Comparison of ENCODE assay signal across 8 cellular contexts in genomic region chr22:42560781-42561180, GRCh38. TPM values are rescaled to one million over a fixed set of nuclear protein-coding genes. Genes with fewer than 3 reads are reported as not detected.
DNase-seq lines count a peak whose midpoint lies in the region; ATAC-seq, FAIRE-seq and TF ChIP-seq lines count a peak whose summit lies in the region.

No MANE protein-coding gene starts in this region.

- peak; percentile 21 for FAIRE-seq in GM19239 (lab: Jason Lieb, UNC)

- no peak for ATAC-seq in activated T-helper 17 cell treated with anti-CD3 and anti-CD28 coated beads, Interleukin-2, amount 50 U/mL, for 72 hours (replicated peaks)
- ATAC-seq in GM21381 (IDR thresholded peaks at IDR 0.05; ENCODE audit: unreplicated experiment): no peak

- no peaks in the 10 kb centered on the region for H3K4me1 Mint-ChIP-seq in activated T-helper 17 cell treated with anti-CD3 and anti-CD28 coated beads, Interleukin-2, amount 50 U/mL, for 72 hours

- no peak overlapping the region for H3K4me3 ChIP-seq in kidney epithelial cell (ENCODE audit: low read depth, low read length)
- H3K4me3 ChIP-seq in tibial artery: no peak overlapping the region

- H3K27me3 ChIP-seq in kidney epithelial cell (ENCODE audit: control insufficient read depth, insufficient read depth, low read length): no peaks in the 10 kb centered on the region
- H3K27me3 ChIP-seq in tibial artery: no peaks in the 10 kb centered on the region

- no peaks in the 10 kb centered on the region for H3K27me3 Mint-ChIP-seq in activated T-helper 17 cell treated with anti-CD3 and anti-CD28 coated beads, Interleukin-2, amount 50 U/mL, for 72 hours

- H3K9me3 Mint-ChIP-seq in activated T-helper 17 cell treated with anti-CD3 and anti-CD28 coated beads, Interleukin-2, amount 50 U/mL, for 72 hours: no peaks in the 10 kb centered on the region

- DNase-seq in AG09319 (ENCODE audit: extremely low read depth, low read depth) (no peak), GM19239 (ENCODE audit: insufficient read length, low spot score) (no peak), kidney epithelial cell (ENCODE audit: low read depth) (no peak), NCI-H2171 treated with DMSO at 0.1 percent for 48 hours (lab: John Stamatoyannopoulos, UW) (no peak), tibial artery (no peak), pons (ENCODE audit: low spot score) (no peak)

- H3K27ac ChIP-seq in tibial artery: no peak overlapping the region

- no peaks in the 10 kb centered on the region for H3K36me3 Mint-ChIP-seq in activated T-helper 17 cell treated with anti-CD3 and anti-CD28 coated beads, Interleukin-2, amount 50 U/mL, for 72 hours (ENCODE audit: low read depth)

- TF ChIP-seq CTCF in AG09319 (IDR thresholded peaks at IDR 0.05; ENCODE audit: low read depth, low read length) (peak; percentile 31), kidney epithelial cell (IDR thresholded peaks at IDR 0.05; ENCODE audit: insufficient read depth, low read length, poor library complexity, severe bottlenecking) (peak; percentile 53), tibial artery (IDR thresholded peaks at IDR 0.05) (peak in 1 of 2 experiments; percentile 9)

- H3K36me3 ChIP-seq in kidney epithelial cell (ENCODE audit: control insufficient read depth, insufficient read depth, low read length) (no peaks in the 10 kb centered on the region), tibial artery (peaks cover 0 to 18% (median 0%) of the 10 kb centered on the region in 3 donors)

- intact Hi-C loops in tibial artery (cut with DNase I; ENCODE audit: low total_unique reads): no loop called here

- H3K9me3 ChIP-seq in tibial artery: no peaks in the 10 kb centered on the region

- no peak overlapping the region for H3K4me3 Mint-ChIP-seq in activated T-helper 17 cell treated with anti-CD3 and anti-CD28 coated beads, Interleukin-2, amount 50 U/mL, for 72 hours

- peak overlapping the region; percentile 7 for H3K27ac Mint-ChIP-seq in activated T-helper 17 cell treated with anti-CD3 and anti-CD28 coated beads, Interleukin-2, amount 50 U/mL, for 72 hours

- no peaks in the 10 kb centered on the region for H3K4me1 ChIP-seq in tibial artery

RNA-seq across cellular contexts. Expression of gene SERHL2, which starts 7.0 kb away (rescaled TPM):
- total RNA-seq in activated T-helper 17 cell treated with anti-CD3 and anti-CD28 coated beads, Interleukin-2, amount 50 U/mL, for 72 hours: 1 to 10 TPM in 1 of 2 donors, under 1 TPM in 1; 0.48 to 1.2 TPM
- total RNA-seq in kidney epithelial cell: 0.27 and 2.0 TPM in 2 replicates

RNA-seq across cellular contexts. Expression of gene RRP7A, which starts 41.2 kb away (rescaled TPM):
- total RNA-seq in activated T-helper 17 cell treated with anti-CD3 and anti-CD28 coated beads, Interleukin-2, amount 50 U/mL, for 72 hours: 10 to 100 TPM; 37.6 to 83.4 TPM
- 29.5 and 38.6 TPM in 2 replicates for total RNA-seq in kidney epithelial cell

RNA-seq across cellular contexts. Expression of gene POLDIP3, which starts 53.9 kb away (rescaled TPM):
- 10 to 100 TPM; 70.0 to 72.4 TPM for total RNA-seq in activated T-helper 17 cell treated with anti-CD3 and anti-CD28 coated beads, Interleukin-2, amount 50 U/mL, for 72 hours
- total RNA-seq in kidney epithelial cell: 29.7 and 34.7 TPM in 2 replicates
